ENCODE assay signal across 27 cellular contexts in the genomic region with DNA sequence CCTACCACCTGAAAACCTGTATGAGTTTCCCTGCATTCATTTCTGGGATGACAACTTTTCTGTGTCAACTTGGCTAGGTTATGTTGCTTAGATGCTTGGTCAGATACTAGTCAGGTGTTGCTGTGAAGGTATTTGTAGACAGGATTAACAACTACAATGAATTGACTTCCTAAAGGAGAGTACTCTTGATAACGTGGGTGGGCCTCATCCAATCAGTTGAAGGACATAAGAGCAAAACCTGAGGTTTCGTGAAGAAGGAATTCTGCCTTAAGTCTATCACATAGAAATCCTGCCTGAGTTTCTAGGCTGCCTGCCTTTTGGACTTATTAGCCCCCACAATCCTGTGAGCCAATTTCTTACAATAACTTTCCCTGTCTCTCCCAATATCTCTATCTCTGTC.
"Had no signal": no experiment of that assay in that cellular context is flagged by ENCODE, and none has a peak within 500 bp of the region (broad histone marks: within the 10 kb centered on the region; RNA-seq: fewer than 3 reads in every experiment).

No MANE protein-coding gene starts in this region.

- H3K27me3 ChIP-seq: testis, thyroid gland, upper lobe of left lung, uterus, vagina had no signal

- H3K4me1 ChIP-seq: stomach, suprapubic skin, testis, thyroid gland, tibial artery, tibial nerve, transverse colon, upper lobe of left lung, upper lobe of right lung, uterus, vagina had no signal

- H3K36me3 ChIP-seq: stomach, suprapubic skin, thoracic aorta, thyroid gland, tibial artery, tibial nerve, transverse colon, upper lobe of left lung, upper lobe of right lung, uterus, vagina had no signal

- H3K9me3 ChIP-seq: testis, thyroid gland, vagina had no signal

- DNase-seq: stimulated activated CD4-positive, alpha-beta T cell treated with anti-CD3 and anti-CD28 coated beads, Interleukin-2, amount 100 ng/mL, for 48 hours; stimulated activated CD4-positive, alpha-beta T cell treated with anti-CD3 and anti-CD28 coated beads, Interleukin-4, amount 100 ng/mL, for 1 hour; stimulated activated CD4-positive, alpha-beta T cell treated with anti-CD3 and anti-CD28 coated beads, Interleukin-4, amount 100 ng/mL, for 24 hours; stimulated activated CD4-positive, alpha-beta T cell treated with anti-CD3 and anti-CD28 coated beads, Interleukin-4, amount 100 ng/mL, for 4 hours; stimulated activated CD8-positive, alpha-beta memory T cell treated with anti-CD3 and anti-CD28 coated beads, Interleukin-4, amount 100 ng/mL, for 48 hours; stimulated activated naive B cell treated with anti-CD40 and anti-IgM and Interleukin-4, amounts not matched to agents 10 μg/mL and 1 μg/mL and 100 μg/mL, for 72 hours; stimulated activated naive CD4-positive, alpha-beta T cell; stimulated activated naive CD4-positive, alpha-beta T cell treated with Interleukin-2 at 50 U/mL for 16 hours; stimulated activated naive CD8-positive, alpha-beta T cell treated with anti-CD3 and anti-CD28 coated beads, Interleukin-15, amount 100 ng/mL, for 72 hours; stimulated activated naive CD8-positive, alpha-beta T cell treated with anti-CD3 and anti-CD28 coated beads, Interleukin-15, Interleukin-2, amounts not matched to agents 100 U/mL and 50 U/mL, for 24 hours; stomach; substantia nigra; testis; thyroid gland; tibial artery; transverse colon; trophoblast cell; upper lobe of left lung; uterus had no signal

- H3K4me3 ChIP-seq: stomach, suprapubic skin, testis, thoracic aorta, thyroid gland, tibial artery, tibial nerve, transverse colon, upper lobe of left lung, upper lobe of right lung, uterus, vagina had no signal

- FAIRE-seq: urothelium cell line had no signal

- ATAC-seq: stimulated activated effector memory CD8-positive, alpha-beta T cell treated with anti-CD3 and anti-CD28 coated beads, Interleukin-12 subunit alpha, Interleukin-12 subunit beta, amount 100 ng/mL, for 72 hours; stimulated activated memory B cell treated with anti-CD40 and anti-IgM and Interleukin-4, amounts not matched to agents 10 μg/mL and 1 μg/mL and 100 μg/mL, for 72 hours; stimulated activated naive B cell treated with anti-CD40 and anti-IgM and Interleukin-4, amounts not matched to agents 10 μg/mL and 1 μg/mL and 100 μg/mL, for 72 hours; stimulated activated naive CD8-positive, alpha-beta T cell treated with anti-CD3 and anti-CD28 coated beads, Interleukin-15, amount 100 ng/mL, for 72 hours; stimulated activated naive CD8-positive, alpha-beta T cell treated with anti-CD3 and anti-CD28 coated beads, Interleukin-15, Interleukin-2, amounts not matched to agents 100 U/mL and 50 U/mL, for 24 hours; upper lobe of right lung had no signal

- H3K27ac ChIP-seq: stomach, suprapubic skin, testis, thoracic aorta, thyroid gland, tibial artery, tibial nerve, transverse colon, upper lobe of left lung, upper lobe of right lung, uterus, vagina had no signal
